Comparison of ENCODE assay signal across 14 cellular contexts in genomic region chr11:96158126-96158525, GRCh38.
DNase-seq lines count a peak whose midpoint lies in the region; ATAC-seq and TF ChIP-seq lines count a peak whose summit lies in the region.
"Had no signal": no experiment of that assay in that cellular context is flagged by ENCODE, and none has a peak within 500 bp of the region (broad histone marks: within the 10 kb centered on the region; RNA-seq: fewer than 3 reads in every experiment).

No MANE protein-coding gene starts in this region.

- peaks cover 44% of the 10 kb centered on the region for H3K79me2 ChIP-seq in ACC112 (ENCODE audit: control insufficient read depth, insufficient read depth, low read length, unreplicated experiment)

- no peak overlapping the region for H3K4me3 Mint-ChIP-seq in effector memory CD8-positive, alpha-beta T cell
- H3K4me3 Mint-ChIP-seq in osteocyte (ENCODE audit: unreplicated experiment) = no peak overlapping the region
- H3K4me3 Mint-ChIP-seq: dendritic cell treated with granulocyte-macrophage colony-stimulating factor and Interleukin-4, amounts not matched to agents 40 ng/mL and 50 ng/mL, for 4 days had no signal

- H3K36me3 ChIP-seq in ACC112 (ENCODE audit: insufficient read depth, low read length) = no peaks in the 10 kb centered on the region

- peaks cover 23 to 26% of the 10 kb centered on the region in 2 donors for H3K4me1 Mint-ChIP-seq in effector memory CD8-positive, alpha-beta T cell (ENCODE audit: low read depth in 2 of 2)
- H3K4me1 Mint-ChIP-seq in osteocyte (ENCODE audit: unreplicated experiment) = peaks cover 90% of the 10 kb centered on the region

- peak overlapping the region; percentile 77 to 84 for H3K27ac Mint-ChIP-seq in effector memory CD8-positive, alpha-beta T cell
- H3K27ac Mint-ChIP-seq in osteocyte (ENCODE audit: unreplicated experiment) = peak overlapping the region; percentile 94
- H3K27ac Mint-ChIP-seq: dendritic cell treated with granulocyte-macrophage colony-stimulating factor and Interleukin-4, amounts not matched to agents 40 ng/mL and 50 ng/mL, for 4 days had no signal

- H3K9me3 Mint-ChIP-seq in effector memory CD8-positive, alpha-beta T cell = no peaks in the 10 kb centered on the region
- no peaks in the 10 kb centered on the region for H3K9me3 Mint-ChIP-seq in osteocyte (ENCODE audit: unreplicated experiment)
- H3K9me3 Mint-ChIP-seq: dendritic cell treated with granulocyte-macrophage colony-stimulating factor and Interleukin-4, amounts not matched to agents 40 ng/mL and 50 ng/mL, for 4 days had no signal

- no peaks in the 10 kb centered on the region for H3K36me3 Mint-ChIP-seq in effector memory CD8-positive, alpha-beta T cell (ENCODE audit: insufficient read depth)
- H3K36me3 Mint-ChIP-seq in osteocyte (ENCODE audit: unreplicated experiment) = no peaks in the 10 kb centered on the region

- H3K27ac ChIP-seq in ACC112 (ENCODE audit: low read depth, low read length) = peak overlapping the region; percentile 99
- H3K27ac ChIP-seq: foreskin keratinocyte had no signal

- ATAC-seq in effector memory CD8-positive, alpha-beta T cell (replicated peaks) = no peak
- ATAC-seq: foreskin keratinocyte, K562 had no signal

- DNase-seq in G401 (ENCODE audit: low spot score) = peak; percentile 33
- DNase-seq in effector memory CD8-positive, alpha-beta T cell = no peak
- no peak for DNase-seq in osteocyte (ENCODE audit: extremely low spot score, unreplicated experiment)
- no peak for DNase-seq in hepatic stellate cell (ENCODE audit: low spot score)
- DNase-seq in OCI-M1 (lab: John Stamatoyannopoulos, UW) = no peak
- no peak for DNase-seq in DMS53 (lab: John Stamatoyannopoulos, UW)
- DNase-seq in NCI-H1436 (lab: John Stamatoyannopoulos, UW) = no peak
- DNase-seq: foreskin keratinocyte, NCI-H146, NCI-H82, nucleus accumbens had no signal

- H3K27me3 ChIP-seq in ACC112 (ENCODE audit: insufficient read depth, low read length) = no peaks in the 10 kb centered on the region
- H3K27me3 ChIP-seq: foreskin keratinocyte had no signal

- no peak overlapping the region for H2AFZ ChIP-seq in ACC112 (ENCODE audit: low read length, unreplicated experiment)

- no peaks in the 10 kb centered on the region for H3K27me3 Mint-ChIP-seq in effector memory CD8-positive, alpha-beta T cell
- H3K27me3 Mint-ChIP-seq in osteocyte (ENCODE audit: unreplicated experiment) = no peaks in the 10 kb centered on the region
- H3K27me3 Mint-ChIP-seq: dendritic cell treated with granulocyte-macrophage colony-stimulating factor and Interleukin-4, amounts not matched to agents 40 ng/mL and 50 ng/mL, for 4 days had no signal

- in situ Hi-C loops in G401 (cut with HindIII; ENCODE audit: low sequenced_read_pairs) = no loop called here

- no peak for TF ChIP-seq CTCF in osteocyte (IDR thresholded peaks at IDR 0.05)

- peaks cover 64% of the 10 kb centered on the region for H3K4me1 ChIP-seq in ACC112 (ENCODE audit: control insufficient read depth, insufficient read depth, low read length, unreplicated experiment)

- no peak overlapping the region for H3K4me3 ChIP-seq in ACC112 (ENCODE audit: low read depth, low read length)
- H3K4me3 ChIP-seq: K562 had no signal
